1 cellular context compared by ENCODE assay signal in the genomic region with DNA sequence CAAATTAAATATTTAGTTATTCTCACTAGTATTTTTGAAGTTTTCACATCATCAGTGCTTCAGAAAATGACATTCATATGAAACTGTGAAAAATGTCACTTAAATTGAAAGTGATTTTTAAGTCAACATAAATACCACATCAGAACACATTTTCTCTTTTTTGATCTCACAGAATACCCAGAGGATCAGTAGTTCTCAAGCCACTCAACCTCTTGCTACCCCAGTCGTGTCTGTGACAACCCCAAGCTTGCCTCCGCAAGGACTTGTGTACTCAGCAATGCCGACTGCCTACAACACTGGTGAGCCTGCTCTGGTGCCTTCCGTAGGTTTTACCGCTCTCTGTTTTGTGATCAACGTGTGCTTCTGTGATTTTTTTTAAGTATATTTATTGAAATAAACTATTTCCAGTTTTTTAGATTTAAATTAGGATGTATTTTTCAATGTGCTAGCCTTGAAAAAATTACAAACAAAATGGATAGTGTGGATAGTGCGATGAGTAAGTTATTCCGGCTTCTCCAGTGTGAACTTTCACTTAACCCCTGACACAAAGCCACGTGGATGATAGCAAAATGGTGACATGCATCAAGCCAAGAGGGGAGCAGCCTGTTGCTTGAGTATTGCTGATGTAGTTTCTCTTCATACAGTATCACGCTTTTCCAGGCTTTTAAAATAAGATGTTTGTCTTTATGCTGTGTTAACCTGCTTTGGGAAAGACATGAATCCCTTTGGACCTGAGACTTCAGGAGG.
TF ChIP-seq lines count a peak whose summit lies in the region.

No MANE protein-coding gene starts in this region.

TF ChIP-seq in SK-N-SH, 30 proteins besides CTCF, POLR2A, EP300 and RAD21 (continued from another document):
- TF ChIP-seq, protein P1, sequence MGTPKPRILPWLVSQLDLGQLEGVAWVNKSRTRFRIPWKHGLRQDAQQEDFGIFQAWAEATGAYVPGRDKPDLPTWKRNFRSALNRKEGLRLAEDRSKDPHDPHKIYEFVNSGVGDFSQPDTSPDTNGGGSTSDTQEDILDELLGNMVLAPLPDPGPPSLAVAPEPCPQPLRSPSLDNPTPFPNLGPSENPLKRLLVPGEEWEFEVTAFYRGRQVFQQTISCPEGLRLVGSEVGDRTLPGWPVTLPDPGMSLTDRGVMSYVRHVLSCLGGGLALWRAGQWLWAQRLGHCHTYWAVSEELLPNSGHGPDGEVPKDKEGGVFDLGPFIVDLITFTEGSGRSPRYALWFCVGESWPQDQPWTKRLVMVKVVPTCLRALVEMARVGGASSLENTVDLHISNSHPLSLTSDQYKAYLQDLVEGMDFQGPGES (IDR thresholded peaks at IDR 0.05; ENCODE audit: low read depth, low read length): no peak
- no peak for TF ChIP-seq CHD2 (IDR thresholded peaks at IDR 0.05; ENCODE audit: low read length, partially characterized antibody)
- TF ChIP-seq MXI1 (IDR thresholded peaks at IDR 0.05; ENCODE audit: low read depth, low read length): no peak
- TF ChIP-seq, protein P2, sequence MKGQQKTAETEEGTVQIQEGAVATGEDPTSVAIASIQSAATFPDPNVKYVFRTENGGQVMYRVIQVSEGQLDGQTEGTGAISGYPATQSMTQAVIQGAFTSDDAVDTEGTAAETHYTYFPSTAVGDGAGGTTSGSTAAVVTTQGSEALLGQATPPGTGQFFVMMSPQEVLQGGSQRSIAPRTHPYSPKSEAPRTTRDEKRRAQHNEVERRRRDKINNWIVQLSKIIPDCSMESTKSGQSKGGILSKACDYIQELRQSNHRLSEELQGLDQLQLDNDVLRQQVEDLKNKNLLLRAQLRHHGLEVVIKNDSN (IDR thresholded peaks at IDR 0.05; ENCODE audit: borderline replicate concordance, low read depth): no peak
- no peak for TF ChIP-seq FOXJ3 (CRISPR knock-in tag; IDR thresholded peaks at IDR 0.05)
